23 cellular contexts compared by ENCODE assay signal in the genomic region with DNA sequence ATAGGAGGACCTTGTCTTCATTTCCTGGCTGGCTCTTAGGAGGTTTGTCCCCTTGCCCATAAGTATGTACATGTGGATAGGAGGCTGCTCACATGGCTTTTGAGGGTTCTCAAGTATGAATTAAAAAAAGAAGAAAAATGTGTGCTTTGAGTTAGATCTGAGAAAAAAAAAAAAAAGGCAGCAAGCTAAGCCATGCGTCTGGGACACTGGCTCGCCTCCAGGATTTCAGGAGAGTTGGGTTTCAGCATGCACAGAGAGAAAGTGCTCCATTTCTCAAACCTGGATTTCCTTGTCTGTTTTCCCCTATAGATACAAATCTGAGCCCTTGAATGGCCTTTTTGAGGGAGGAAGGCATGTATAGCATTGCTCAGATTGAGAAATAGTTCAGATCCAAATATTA. TPM values are rescaled to one million over a fixed set of nuclear protein-coding genes. Genes with fewer than 3 reads are reported as not detected.
DNase-seq lines count a peak whose midpoint lies in the region; ATAC-seq, FAIRE-seq and TF ChIP-seq lines count a peak whose summit lies in the region.
"Had no signal": no experiment of that assay in that cellular context is flagged by ENCODE, and none has a peak within 500 bp of the region (broad histone marks: within the 10 kb centered on the region; RNA-seq: fewer than 3 reads in every experiment).

No MANE protein-coding gene starts in this region.

- H3K9ac ChIP-seq in adipocyte (ENCODE audit: low read length) = no peak overlapping the region
- no peak overlapping the region for H3K9ac ChIP-seq in kidney (ENCODE audit: low read length in 2 of 2)

- ATAC-seq in HG03439 (IDR thresholded peaks at IDR 0.05; ENCODE audit: unreplicated experiment) (no peak), GM19035 (IDR thresholded peaks at IDR 0.05; ENCODE audit: unreplicated experiment) (no peak)
- ATAC-seq: activated naive CD8-positive, alpha-beta T cell treated with anti-CD3 and anti-CD28 coated beads, Interleukin-2, amount 50 U/mL, for 24 hours; left colon; naive thymus-derived CD8-positive, alpha-beta T cell had no signal

- TF ChIP-seq POLR2A in thyroid gland (IDR thresholded peaks at IDR 0.05) = no peak

- WGBS in thyroid gland, 2 donors = 12 to 20% methylated on average over 2 of the region's 2 CpGs

- H3K36me3 ChIP-seq in adipocyte (ENCODE audit: control insufficient read depth, insufficient read depth, low read length, severe bottlenecking) (no peaks in the 10 kb centered on the region), kidney (ENCODE audit: control insufficient read depth in 1 of 2, insufficient read depth in 2 of 2, low read length in 2 of 2) (no peaks in the 10 kb centered on the region), thyroid gland (no peaks in the 10 kb centered on the region)
- H3K36me3 ChIP-seq: colonic mucosa had no signal

- H3K9me3 ChIP-seq in adipocyte (ENCODE audit: control insufficient read depth, low read length) (no peaks in the 10 kb centered on the region), kidney (ENCODE audit: control insufficient read depth in 1 of 2, low read length in 2 of 2) (no peaks in the 10 kb centered on the region), thyroid gland (no peaks in the 10 kb centered on the region)
- H3K9me3 ChIP-seq: colonic mucosa had no signal

- H3K27ac ChIP-seq in kidney (ENCODE audit: low read depth in 2 of 2, low read length in 2 of 2) = no peak overlapping the region
- no peak overlapping the region for H3K27ac ChIP-seq in thyroid gland
- H3K27ac ChIP-seq: 22Rv1, colonic mucosa had no signal

- FAIRE-seq in kidney (lab: Jason Lieb, UNC) = no peak

- TF ChIP-seq CTCF in kidney (IDR thresholded peaks at IDR 0.05; ENCODE audit: borderline replicate concordance, extremely low read depth, insufficient read depth) = no peak
- no peak for TF ChIP-seq CTCF in thyroid gland (IDR thresholded peaks at IDR 0.05)

- no peaks in the 10 kb centered on the region for H3K27me3 ChIP-seq in adipocyte (replicated peaks; ENCODE audit: control insufficient read depth, insufficient read depth, low read length)
- peaks cover 3% of the 10 kb centered on the region for H3K27me3 ChIP-seq in thyroid gland
- H3K27me3 ChIP-seq: colonic mucosa had no signal

- intact Hi-C loops in kidney (cut with DNase I) (no loop called here), thyroid gland (cut with DNase I) (no loop called here)

- H3K4me3 ChIP-seq in adipocyte (ENCODE audit: low read length) (no peak overlapping the region), kidney (ENCODE audit: low read length in 2 of 2) (no peak overlapping the region), thyroid gland (replicated peaks in 1 of 3) (no peak overlapping the region)
- H3K4me3 ChIP-seq: colonic mucosa, GM23338 had no signal

- DNase-seq in DMS 273 (lab: John Stamatoyannopoulos, UW; ENCODE audit: unreplicated experiment) (peak; percentile 22), DMS 273 treated with DMSO at 0.1 percent for 48 hours (lab: John Stamatoyannopoulos, UW) (no peak), adipocyte (ENCODE audit: low read depth) (peak; percentile 85), kidney (peak; percentile 8), thyroid gland (peak; percentile 71 to 74), NCI-H128 (lab: John Stamatoyannopoulos, UW; ENCODE audit: unreplicated experiment) (no peak)
- DNase-seq: activated CD4-positive, alpha-beta T cell treated with anti-CD3 and anti-CD28 coated beads, Interleukin-2, amount 50 U/mL, for 1 hour; activated CD8-positive, alpha-beta memory T cell treated with anti-CD3 and anti-CD28 coated beads, Interleukin-2, amount 50 U/mL, for 4 hours; activated effector memory CD4-positive, alpha-beta T cell treated with Interleukin-2 at 50 U/mL for 16 hours; activated naive CD8-positive, alpha-beta T cell treated with anti-CD3 and anti-CD28 coated beads, Interleukin-2, amount 50 U/mL, for 24 hours; colonic mucosa; COR-L47; EL; left colon; naive thymus-derived CD8-positive, alpha-beta T cell; NCI-H1092; NCI-H748 treated with DMSO at 0.1 percent for 48 hours; substantia nigra; T-helper 9 cell had no signal

- H3K4me1 ChIP-seq in adipocyte (ENCODE audit: control insufficient read depth, insufficient read depth, low read length) (no peaks in the 10 kb centered on the region), kidney (ENCODE audit: control insufficient read depth in 1 of 2, insufficient read depth in 1 of 2, low read depth in 1 of 2, low read length in 2 of 2) (peaks cover 2% of the 10 kb centered on the region in 2 donors), thyroid gland (no peaks in the 10 kb centered on the region)
- H3K4me1 ChIP-seq: colonic mucosa had no signal

RNA-seq across cellular contexts. Expression of a gene that starts 3.0 kb away (rescaled TPM):
- total RNA-seq in kidney = 24.0 TPM
- polyA plus RNA-seq in kidney (ENCODE audit: insufficient read depth, low read depth, low replicate concordance) = 29.6 TPM
- 10 to 100 TPM in 2 of 4 donors, 1 to 10 TPM in 2; 6.0 to 23.7 (median 9.4) TPM for total RNA-seq in thyroid gland
- total RNA-seq: GM23338; naive thymus-derived CD8-positive, alpha-beta T cell had no signal
- polyA plus RNA-seq: GM23338; naive thymus-derived CD8-positive, alpha-beta T cell had no signal

Comparison
In these comparisons a context has a peak if more than half of its experiments do, and no peak if none do; other contexts are left out.
1. DNase-seq: peak in DMS 273 (single experiment), adipocyte (single experiment), kidney (single experiment) and thyroid gland (2 of 2); none in DMS 273 treated with DMSO at 0.1 percent for 48 hours (single experiment) and NCI-H128 (single experiment).